Comparison of ENCODE assay signal across 1 cellular context in genomic region chr1:84107955-84108354, GRCh38.
TF ChIP-seq lines count a peak whose summit lies in the region.

No MANE protein-coding gene starts in this region.

TF ChIP-seq in HEK293, 187 proteins besides CTCF, POLR2A, EP300 and RAD21 (continued from another document):
- TF ChIP-seq TSHZ1 (tag by site-specific recombination; IDR thresholded peaks at IDR 0.05; ENCODE audit: borderline replicate concordance): no peak
- TF ChIP-seq ZNF280D (tag by site-specific recombination; IDR thresholded peaks at IDR 0.05): peak; percentile 55; the same call in 1 of the 2 replicates
- no peak for TF ChIP-seq ZNF292 (tag by site-specific recombination; IDR thresholded peaks at IDR 0.05; ENCODE audit: borderline replicate concordance, low read depth)
- TF ChIP-seq ZEB2 (tag by site-specific recombination; IDR thresholded peaks at IDR 0.05): no peak
- TF ChIP-seq ZNF37A (tag by site-specific recombination; IDR thresholded peaks at IDR 0.05): no peak
